ENCODE assay signal across 31 cellular contexts in genomic region chr6:147392917-147393625, GRCh38.
DNase-seq lines count a peak whose midpoint lies in the region; ATAC-seq and TF ChIP-seq lines count a peak whose summit lies in the region.
"Had no signal": no experiment of that assay in that cellular context is flagged by ENCODE, and none has a peak within 500 bp of the region (broad histone marks: within the 10 kb centered on the region; RNA-seq: fewer than 3 reads in every experiment).

No MANE protein-coding gene starts in this region.

- intact Hi-C loops in CD8-positive, alpha-beta T cell (cut with DNase I, micrococcal nuclease), result loop anchor here in 1 of 2 experiments (5.0 kb wide), 1 partner anchor 1069 kb away; no protein-coding TSS in a partner anchor
- intact Hi-C loops in ascending aorta (cut with DNase I), result no loop called here

- H3K36me3 Mint-ChIP-seq in CD8-positive, alpha-beta T cell, result no peaks in the 10 kb centered on the region
- H3K36me3 Mint-ChIP-seq in HFFc6 (ENCODE audit: low read depth), result no peaks in the 10 kb centered on the region
- H3K36me3 Mint-ChIP-seq: brain, naive B cell had no signal

- no peak overlapping the region for H3K27ac ChIP-seq in CD8-positive, alpha-beta T cell (ENCODE audit: low read depth, low read length)
- no peak overlapping the region for H3K27ac ChIP-seq in ascending aorta
- H3K27ac ChIP-seq: esophagus squamous epithelium, heart right ventricle, tibial artery had no signal

- H3K36me3 ChIP-seq in CD8-positive, alpha-beta T cell (ENCODE audit: insufficient read depth, low read length), result no peaks in the 10 kb centered on the region
- H3K36me3 ChIP-seq in ascending aorta, result no peaks in the 10 kb centered on the region
- H3K36me3 ChIP-seq: esophagus squamous epithelium, tibial artery had no signal

- DNase-seq in CD8-positive, alpha-beta T cell, result no peak
- DNase-seq in OCI-M1 (lab: John Stamatoyannopoulos, UW) (peak; percentile 21), ascending aorta (ENCODE audit: low spot score in 2 of 2) (no peak), DMS153 (lab: John Stamatoyannopoulos, UW) (no peak), NCI-H2171 treated with DMSO at 0.1 percent for 48 hours (lab: John Stamatoyannopoulos, UW) (no peak), HFFc6 (no peak)
- DNase-seq: activated CD4-positive, alpha-beta T cell treated with anti-CD3 and anti-CD28 coated beads, Interleukin-2, amount 50 U/mL, for 48 hours; activated CD4-positive, CD25-positive, alpha-beta regulatory T cell treated with anti-CD3 and anti-CD28 coated beads, Interleukin-2, amount 50 U/mL, for 72 hours; activated CD8-positive, alpha-beta memory T cell treated with anti-CD3 and anti-CD28 coated beads, Interleukin-2, amount 50 U/mL, for 4 hours; activated naive CD4-positive, alpha-beta T cell treated with Interleukin-2 at 50 U/mL for 16 hours; AML-193; CD4-positive, alpha-beta T cell; esophagus squamous epithelium; foreskin melanocyte; heart right ventricle; KG1; midbrain; naive B cell; NCI-H1105 treated with DMSO at 0.1 percent for 48 hours; NCI-H187 treated with DMSO at 0.1 percent for 48 hours; NCI-H69; right cardiac atrium; Right ventricle myocardium superior; T-helper 17 cell; tibial artery had no signal

- no peak overlapping the region for H3K4me3 Mint-ChIP-seq in CD8-positive, alpha-beta T cell
- H3K4me3 Mint-ChIP-seq in HFFc6, result no peak overlapping the region
- H3K4me3 Mint-ChIP-seq: brain; CD4-positive, alpha-beta T cell; GM23338; naive B cell; T-helper 17 cell had no signal

- TF ChIP-seq CTCF in CD8-positive, alpha-beta T cell (IDR thresholded peaks at IDR 0.05), result no peak
- TF ChIP-seq CTCF in ascending aorta (IDR thresholded peaks at IDR 0.05) (no peak), HFFc6 (IDR thresholded peaks at IDR 0.05) (no peak)

- POLR2A ChIA-PET in CD8-positive, alpha-beta T cell (lab: Charles Lee), result no interaction called here

- no peaks in the 10 kb centered on the region for H3K27me3 Mint-ChIP-seq in CD8-positive, alpha-beta T cell (ENCODE audit: low read depth)
- H3K27me3 Mint-ChIP-seq in HFFc6 (ENCODE audit: insufficient read depth), result peaks cover 2% of the 10 kb centered on the region; the same call in 1 of the 2 replicates
- H3K27me3 Mint-ChIP-seq: CD4-positive, alpha-beta T cell; T-helper 17 cell had no signal

- H3K9me3 ChIP-seq in CD8-positive, alpha-beta T cell (ENCODE audit: low read length), result no peaks in the 10 kb centered on the region
- no peaks in the 10 kb centered on the region for H3K9me3 ChIP-seq in ascending aorta
- H3K9me3 ChIP-seq: esophagus squamous epithelium, heart right ventricle, tibial artery had no signal

- H3K27ac Mint-ChIP-seq in CD8-positive, alpha-beta T cell, result peak overlapping the region; percentile 42
- H3K27ac Mint-ChIP-seq in HFFc6, result no peak overlapping the region
- H3K27ac Mint-ChIP-seq: GM23338, T-helper 17 cell had no signal

- CTCF ChIA-PET in CD8-positive, alpha-beta T cell (lab: Charles Lee), result no interaction called here

- no peak for ATAC-seq in CD8-positive, alpha-beta T cell
- peak; percentile 47 for ATAC-seq in GM18907 (IDR thresholded peaks at IDR 0.05; ENCODE audit: unreplicated experiment)
- peak; percentile 42 for ATAC-seq in HG02885 (IDR thresholded peaks at IDR 0.05; ENCODE audit: poor library complexity, unreplicated experiment)
- ATAC-seq: GM23338, heart right ventricle, right cardiac atrium, SK-N-SH treated with all-trans-retinoic acid at 6 μM for 48 hours, T-helper 17 cell had no signal

- no peaks in the 10 kb centered on the region for H3K27me3 ChIP-seq in CD8-positive, alpha-beta T cell (ENCODE audit: insufficient read depth, low read length)
- H3K27me3 ChIP-seq in ascending aorta, result no peaks in the 10 kb centered on the region
- H3K27me3 ChIP-seq: esophagus squamous epithelium, heart right ventricle, tibial artery had no signal

- H3K4me3 ChIP-seq in CD8-positive, alpha-beta T cell (ENCODE audit: low read depth, low read length), result no peak overlapping the region
- no peak overlapping the region for H3K4me3 ChIP-seq in ascending aorta
- H3K4me3 ChIP-seq: esophagus squamous epithelium, GM23338, heart right ventricle, smooth muscle cell, tibial artery had no signal

- peaks cover 4% of the 10 kb centered on the region for H3K4me1 Mint-ChIP-seq in CD8-positive, alpha-beta T cell (ENCODE audit: low read depth)
- peaks cover 9% of the 10 kb centered on the region for H3K4me1 Mint-ChIP-seq in HFFc6 (ENCODE audit: low read depth)
- H3K4me1 Mint-ChIP-seq: brain, GM23338, naive B cell had no signal

- no peaks in the 10 kb centered on the region for H3K4me1 ChIP-seq in CD8-positive, alpha-beta T cell (ENCODE audit: insufficient read depth, low read length)
- H3K4me1 ChIP-seq in ascending aorta, result no peaks in the 10 kb centered on the region
- H3K4me1 ChIP-seq: esophagus squamous epithelium, heart right ventricle, tibial artery had no signal

- H3K9me3 Mint-ChIP-seq in CD8-positive, alpha-beta T cell, result no peaks in the 10 kb centered on the region
- H3K9me3 Mint-ChIP-seq in HFFc6, result no peaks in the 10 kb centered on the region
- H3K9me3 Mint-ChIP-seq: brain; CD4-positive, alpha-beta T cell; GM23338; naive B cell had no signal
